In genomic region chr20:46757754-46758678, GRCh38 we compare ENCODE assay signal across 8 cellular contexts. TPM values are rescaled to one million over a fixed set of nuclear protein-coding genes. Genes with fewer than 3 reads are reported as not detected.
DNase-seq lines count a peak whose midpoint lies in the region; ATAC-seq, FAIRE-seq and TF ChIP-seq lines count a peak whose summit lies in the region.

No MANE protein-coding gene starts in this region.

- H3K27me3 Mint-ChIP-seq in activated B cell treated with CpG ODN at 0.5 μM for 24 hours (peaks cover 5% of the 10 kb centered on the region), chondrocyte (ENCODE audit: low read depth) (peaks cover 17% of the 10 kb centered on the region)

- H3K27ac Mint-ChIP-seq in activated B cell treated with CpG ODN at 0.5 μM for 24 hours: no peak overlapping the region
- H3K27ac Mint-ChIP-seq in chondrocyte (ENCODE audit: unreplicated experiment): no peak overlapping the region

- peak; percentile 66 for FAIRE-seq in GM18507 (lab: Jason Lieb, UNC)

- H3K36me3 Mint-ChIP-seq in activated B cell treated with CpG ODN at 0.5 μM for 24 hours (ENCODE audit: low read depth) (no peaks in the 10 kb centered on the region), chondrocyte (ENCODE audit: low read depth) (no peaks in the 10 kb centered on the region)

- POLR2A ChIA-PET in activated B cell treated with CpG ODN at 0.5 μM for 24 hours (lab: Charles Lee): no interaction called here

- ATAC-seq in activated B cell treated with CpG ODN at 0.5 μM for 24 hours (ENCODE audit: low read depth) (peak; percentile 45), GM18873 (IDR thresholded peaks at IDR 0.05; ENCODE audit: low FRiP score, unreplicated experiment) (no peak)

- no peaks in the 10 kb centered on the region for H3K9me3 Mint-ChIP-seq in activated B cell treated with CpG ODN at 0.5 μM for 24 hours
- H3K9me3 Mint-ChIP-seq in chondrocyte (ENCODE audit: low read depth): no peaks in the 10 kb centered on the region

- CTCF ChIA-PET in activated B cell treated with CpG ODN at 0.5 μM for 24 hours (lab: Charles Lee): no interaction called here

- 43 to 48% methylated on average over 17 of the region's 17 CpGs for WGBS in lower leg skin, 2 donors

- H3K4me3 ChIP-seq in lower leg skin (ENCODE audit: low read depth, poor library complexity, severe bottlenecking): no peak overlapping the region

- TF ChIP-seq CTCF in activated B cell treated with CpG ODN at 0.5 μM for 24 hours (IDR thresholded peaks at IDR 0.05) (peak; percentile 30), chondrocyte (IDR thresholded peaks at IDR 0.05) (peak; percentile 99), lower leg skin (IDR thresholded peaks at IDR 0.05) (peak in 1 of 3 donors; percentile 74)

- H3K4me1 Mint-ChIP-seq in activated B cell treated with CpG ODN at 0.5 μM for 24 hours: peaks cover 6% of the 10 kb centered on the region
- H3K4me1 Mint-ChIP-seq in chondrocyte (ENCODE audit: low read depth): peaks cover 8% of the 10 kb centered on the region

- no peak for TF ChIP-seq POLR2A in lower leg skin (IDR thresholded peaks at IDR 0.05)

- DNase-seq in 8988T (peak; percentile 47), GM18507 (ENCODE audit: extremely low spot score, insufficient read length, low read depth) (peak; percentile 47), NCI-H2196 treated with DMSO at 0.1 percent for 48 hours (lab: John Stamatoyannopoulos, UW; ENCODE audit: unreplicated experiment) (peak; percentile 39), activated B cell treated with CpG ODN at 0.5 μM for 24 hours (no peak), chondrocyte (ENCODE audit: low spot score) (no peak), lower leg skin (ENCODE audit: low spot score in 2 of 2) (peak; percentile 30 to 90)
- DNase-seq in stimulated activated CD8-positive, alpha-beta memory T cell treated with anti-CD3 and anti-CD28 coated beads, Interleukin-15, amount 100 ng/mL, for 4 hours (ENCODE audit: low read depth in 2 of 2): peak; percentile 7 to 9

- H3K4me3 Mint-ChIP-seq in activated B cell treated with CpG ODN at 0.5 μM for 24 hours (no peak overlapping the region), chondrocyte (ENCODE audit: unreplicated experiment) (no peak overlapping the region)

- intact Hi-C loops in activated B cell treated with CpG ODN at 0.5 μM for 24 hours (cut with micrococcal nuclease): no loop called here
- intact Hi-C loops in lower leg skin (cut with DNase I; ENCODE audit: low total_unique reads): loop anchor here (10.0 kb wide), 2 partner anchors 487 to 627 kb away; no protein-coding TSS in a partner anchor

RNA-seq across cellular contexts. Expression of gene SLC2A10, which starts 48.6 kb away (rescaled TPM):
- total RNA-seq in activated B cell treated with CpG ODN at 0.5 μM for 24 hours (not detected in 2 replicates), chondrocyte (39.6 to 43.5 TPM (median 40.2 TPM) in 3 replicates), lower leg skin (10 to 100 TPM in 2 of 4 donors, 1 to 10 TPM in 2; 3.9 to 14.9 (median 10.0) TPM)

Comparison
In these comparisons a context has a peak if more than half of its experiments do, and no peak if none do; other contexts are left out.
1. DNase-seq: peak in 8988T (single experiment), GM18507 (single experiment), NCI-H2196 treated with DMSO at 0.1 percent for 48 hours (single experiment), lower leg skin (2 of 2) and stimulated activated CD8-positive, alpha-beta memory T cell treated with anti-CD3 and anti-CD28 coated beads, Interleukin-15, amount 100 ng/mL, for 4 hours (2 of 2); none in activated B cell treated with CpG ODN at 0.5 μM for 24 hours (single experiment) and chondrocyte (single experiment).